Comparison of ENCODE assay signal across 1 cellular context in the genomic region with DNA sequence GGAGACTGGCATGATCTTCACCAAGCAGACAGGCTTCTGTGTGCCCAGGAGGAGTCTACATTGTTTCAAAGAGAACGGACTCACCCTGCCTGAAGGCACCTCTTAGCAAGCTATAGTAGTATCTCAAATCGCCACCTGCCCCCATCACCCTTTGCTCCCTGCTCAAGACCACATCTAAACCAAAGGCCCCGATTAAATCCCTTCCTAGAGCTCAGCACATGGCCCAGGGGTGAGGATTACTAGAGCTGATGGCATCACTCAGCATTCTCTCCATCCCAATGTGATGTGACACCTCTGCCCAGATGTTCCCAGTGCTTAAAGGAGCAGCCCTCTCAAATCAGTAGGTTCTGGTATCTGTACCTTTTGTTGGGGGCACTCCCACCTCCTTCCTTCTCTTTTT.
TF ChIP-seq lines count a peak whose summit lies in the region.

No MANE protein-coding gene starts in this region.

TF ChIP-seq in SK-N-SH treated with all-trans-retinoic acid at 6 μM for 48 hours, 23 proteins besides CTCF, POLR2A, EP300 and RAD21 (continued from another document):
- TF ChIP-seq, protein P1, sequence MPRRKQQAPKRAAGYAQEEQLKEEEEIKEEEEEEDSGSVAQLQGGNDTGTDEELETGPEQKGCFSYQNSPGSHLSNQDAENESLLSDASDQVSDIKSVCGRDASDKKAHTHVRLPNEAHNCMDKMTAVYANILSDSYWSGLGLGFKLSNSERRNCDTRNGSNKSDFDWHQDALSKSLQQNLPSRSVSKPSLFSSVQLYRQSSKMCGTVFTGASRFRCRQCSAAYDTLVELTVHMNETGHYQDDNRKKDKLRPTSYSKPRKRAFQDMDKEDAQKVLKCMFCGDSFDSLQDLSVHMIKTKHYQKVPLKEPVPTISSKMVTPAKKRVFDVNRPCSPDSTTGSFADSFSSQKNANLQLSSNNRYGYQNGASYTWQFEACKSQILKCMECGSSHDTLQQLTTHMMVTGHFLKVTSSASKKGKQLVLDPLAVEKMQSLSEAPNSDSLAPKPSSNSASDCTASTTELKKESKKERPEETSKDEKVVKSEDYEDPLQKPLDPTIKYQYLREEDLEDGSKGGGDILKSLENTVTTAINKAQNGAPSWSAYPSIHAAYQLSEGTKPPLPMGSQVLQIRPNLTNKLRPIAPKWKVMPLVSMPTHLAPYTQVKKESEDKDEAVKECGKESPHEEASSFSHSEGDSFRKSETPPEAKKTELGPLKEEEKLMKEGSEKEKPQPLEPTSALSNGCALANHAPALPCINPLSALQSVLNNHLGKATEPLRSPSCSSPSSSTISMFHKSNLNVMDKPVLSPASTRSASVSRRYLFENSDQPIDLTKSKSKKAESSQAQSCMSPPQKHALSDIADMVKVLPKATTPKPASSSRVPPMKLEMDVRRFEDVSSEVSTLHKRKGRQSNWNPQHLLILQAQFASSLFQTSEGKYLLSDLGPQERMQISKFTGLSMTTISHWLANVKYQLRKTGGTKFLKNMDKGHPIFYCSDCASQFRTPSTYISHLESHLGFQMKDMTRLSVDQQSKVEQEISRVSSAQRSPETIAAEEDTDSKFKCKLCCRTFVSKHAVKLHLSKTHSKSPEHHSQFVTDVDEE (CRISPR knock-in tag; IDR thresholded peaks at IDR 0.05) = no peak
- TF ChIP-seq ESRRG (CRISPR knock-in tag; IDR thresholded peaks at IDR 0.05) (no peak), RARB (CRISPR knock-in tag; IDR thresholded peaks at IDR 0.05) (no peak), ZC3H10 (CRISPR knock-in tag; IDR thresholded peaks at IDR 0.05) (no peak), ZFP30 (CRISPR knock-in tag; IDR thresholded peaks at IDR 0.05) (no peak)
